ENCODE assay signal across 16 cellular contexts in the genomic region with DNA sequence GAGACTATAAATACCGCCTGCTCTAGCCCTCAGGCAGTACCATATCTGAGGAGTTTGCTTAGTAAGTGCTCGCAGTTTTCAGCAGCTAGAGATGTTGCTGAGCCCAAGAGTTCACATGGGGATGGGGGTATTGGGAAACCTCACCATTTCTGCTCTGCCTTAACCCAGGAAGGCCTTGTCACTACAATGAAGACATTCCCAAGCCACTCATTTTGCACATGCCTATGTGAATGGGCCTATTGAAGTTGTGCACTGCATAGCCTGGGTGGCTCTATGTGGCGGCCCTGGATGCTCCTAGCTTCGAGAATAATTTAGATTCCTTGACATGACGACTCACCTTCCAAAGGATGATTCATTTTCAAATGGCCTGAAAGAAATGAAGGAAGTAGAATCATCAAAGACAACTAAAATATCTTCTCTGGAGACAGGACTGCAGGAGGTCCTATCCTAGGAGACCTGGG.
A peak's percentile ranks its signal among the peaks of the same experiment; 100 is the strongest.
DNase-seq lines count a peak whose midpoint lies in the region; ATAC-seq and TF ChIP-seq lines count a peak whose summit lies in the region.
"Had no signal": no experiment of that assay in that cellular context is flagged by ENCODE, and none has a peak within 500 bp of the region (broad histone marks: within the 10 kb centered on the region; RNA-seq: fewer than 3 reads in every experiment).

No MANE protein-coding gene starts in this region.

- no peak for DNase-seq in HFFc6
- DNase-seq in fibroblast of the aortic adventitia (ENCODE audit: low read depth), result peak; percentile 82
- peak; percentile 42 for DNase-seq in superior temporal gyrus (ENCODE audit: extremely low spot score)
- no peak for DNase-seq in SKM-1 treated with dmso at 0.1 percent for 144 hours (lab: John Stamatoyannopoulos, UW; ENCODE audit: unreplicated experiment)
- no peak for DNase-seq in SHP77 treated with DMSO at 0.1 percent for 48 hours (lab: John Stamatoyannopoulos, UW)
- no peak for DNase-seq in BE2C
- DNase-seq in NCI-H128 (lab: John Stamatoyannopoulos, UW; ENCODE audit: unreplicated experiment), result no peak
- DNase-seq: activated CD8-positive, alpha-beta T cell treated with anti-CD3 and anti-CD28 coated beads, Interleukin-2, amount 10 ng/mL, durations not matched to agents 7 days and 5 days; DMS 273 treated with DMSO at 0.1 percent for 48 hours; effector memory CD4-positive, alpha-beta T cell; KG1; NCI-H2081 treated with DMSO at 0.1 percent for 48 hours had no signal

- no peaks in the 10 kb centered on the region; the same call in 1 of the 2 replicates for H3K27me3 ChIP-seq in BE2C
- H3K27me3 ChIP-seq: suprapubic skin had no signal

- peak; percentile 93 for ATAC-seq in SK-N-SH treated with all-trans-retinoic acid at 6 μM for 48 hours
- ATAC-seq: activated CD8-positive, alpha-beta T cell treated with anti-CD3 and anti-CD28 coated beads, Interleukin-2, amount 10 ng/mL, durations not matched to agents 7 days and 5 days had no signal

- peaks cover 10% of the 10 kb centered on the region; the same call in 1 of the 2 replicates for H3K27me3 Mint-ChIP-seq in HFFc6 (ENCODE audit: insufficient read depth)
- H3K27me3 Mint-ChIP-seq: activated naive CD8-positive, alpha-beta T cell had no signal

- no peaks in the 10 kb centered on the region for H3K9me3 Mint-ChIP-seq in HFFc6
- H3K9me3 Mint-ChIP-seq: mesothelial cell of epicardium had no signal

- H3K4me1 ChIP-seq in BE2C, result no peaks in the 10 kb centered on the region

- peak overlapping the region; percentile 32; the same call in 1 of the 2 replicates for H3K27ac Mint-ChIP-seq in HFFc6
- H3K27ac Mint-ChIP-seq: activated CD8-positive, alpha-beta T cell treated with anti-CD3 and anti-CD28 coated beads, Interleukin-2, amount 10 ng/mL, durations not matched to agents 7 days and 5 days; activated naive CD8-positive, alpha-beta T cell; mesothelial cell of epicardium had no signal

- H3K4me3 ChIP-seq in fibroblast of the aortic adventitia (ENCODE audit: low read depth, low read length) (no peak overlapping the region), BE2C (ENCODE audit: low read depth, low read length) (no peak overlapping the region)
- H3K4me3 ChIP-seq: suprapubic skin had no signal

- H3K4me3 Mint-ChIP-seq in HFFc6, result no peak overlapping the region
- H3K4me3 Mint-ChIP-seq: activated CD8-positive, alpha-beta T cell treated with anti-CD3 and anti-CD28 coated beads, Interleukin-2, amount 10 ng/mL, durations not matched to agents 7 days and 5 days; activated naive CD8-positive, alpha-beta T cell; mesothelial cell of epicardium had no signal

- TF ChIP-seq CTCF in HFFc6 (IDR thresholded peaks at IDR 0.05), result no peak
- TF ChIP-seq CTCF in fibroblast of the aortic adventitia (IDR thresholded peaks at IDR 0.05; ENCODE audit: insufficient read depth, low read length), result no peak
- TF ChIP-seq CTCF in BE2C (IDR thresholded peaks at IDR 0.05; ENCODE audit: low read depth, low read length), result no peak

- no peaks in the 10 kb centered on the region for H3K36me3 ChIP-seq in BE2C
- H3K36me3 ChIP-seq: suprapubic skin had no signal

- H3K9me3 ChIP-seq in BE2C, result no peaks in the 10 kb centered on the region
- H3K9me3 ChIP-seq: suprapubic skin had no signal

- peaks cover 22% of the 10 kb centered on the region for H3K4me1 Mint-ChIP-seq in HFFc6 (ENCODE audit: low read depth)

- H3K36me3 Mint-ChIP-seq in HFFc6 (ENCODE audit: low read depth), result no peaks in the 10 kb centered on the region
- H3K36me3 Mint-ChIP-seq: activated naive CD8-positive, alpha-beta T cell; mesothelial cell of epicardium had no signal

TF ChIP-seq in SK-N-SH treated with all-trans-retinoic acid at 6 μM for 48 hours, 23 proteins besides CTCF, POLR2A, EP300 and RAD21:
- TF ChIP-seq CSDC2 (CRISPR knock-in tag; IDR thresholded peaks at IDR 0.05) (no peak), PPARA (CRISPR knock-in tag; IDR thresholded peaks at IDR 0.05; ENCODE audit: borderline replicate concordance) (no peak), ZFP30 (CRISPR knock-in tag; IDR thresholded peaks at IDR 0.05) (no peak), ZNF565 (CRISPR knock-in tag; conservative IDR thresholded peaks at IDR 0.05; ENCODE audit: low read depth) (no peak), ZFP3 (CRISPR knock-in tag; IDR thresholded peaks at IDR 0.05) (no peak), SNAI2 (CRISPR knock-in tag; IDR thresholded peaks at IDR 0.05) (no peak), ESRRG (CRISPR knock-in tag; IDR thresholded peaks at IDR 0.05) (no peak), OSR1 (CRISPR knock-in tag; IDR thresholded peaks at IDR 0.05) (no peak), ISL1 (CRISPR knock-in tag; IDR thresholded peaks at IDR 0.05) (no peak), TCF4 (CRISPR knock-in tag; IDR thresholded peaks at IDR 0.05; ENCODE audit: borderline replicate concordance) (no peak), ZC3H10 (CRISPR knock-in tag; IDR thresholded peaks at IDR 0.05) (no peak), ZNF8 (CRISPR knock-in tag; IDR thresholded peaks at IDR 0.05) (no peak), ARNTL (CRISPR knock-in tag; IDR thresholded peaks at IDR 0.05; ENCODE audit: borderline replicate concordance, low read depth) (no peak)
- TF ChIP-seq, protein P1, sequence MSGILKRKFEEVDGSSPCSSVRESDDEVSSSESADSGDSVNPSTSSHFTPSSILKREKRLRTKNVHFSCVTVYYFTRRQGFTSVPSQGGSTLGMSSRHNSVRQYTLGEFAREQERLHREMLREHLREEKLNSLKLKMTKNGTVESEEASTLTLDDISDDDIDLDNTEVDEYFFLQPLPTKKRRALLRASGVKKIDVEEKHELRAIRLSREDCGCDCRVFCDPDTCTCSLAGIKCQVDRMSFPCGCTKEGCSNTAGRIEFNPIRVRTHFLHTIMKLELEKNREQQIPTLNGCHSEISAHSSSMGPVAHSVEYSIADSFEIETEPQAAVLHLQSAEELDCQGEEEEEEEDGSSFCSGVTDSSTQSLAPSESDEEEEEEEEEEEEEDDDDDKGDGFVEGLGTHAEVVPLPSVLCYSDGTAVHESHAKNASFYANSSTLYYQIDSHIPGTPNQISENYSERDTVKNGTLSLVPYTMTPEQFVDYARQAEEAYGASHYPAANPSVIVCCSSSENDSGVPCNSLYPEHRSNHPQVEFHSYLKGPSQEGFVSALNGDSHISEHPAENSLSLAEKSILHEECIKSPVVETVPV (CRISPR knock-in tag; IDR thresholded peaks at IDR 0.05), result no peak
- TF ChIP-seq, protein P2, sequence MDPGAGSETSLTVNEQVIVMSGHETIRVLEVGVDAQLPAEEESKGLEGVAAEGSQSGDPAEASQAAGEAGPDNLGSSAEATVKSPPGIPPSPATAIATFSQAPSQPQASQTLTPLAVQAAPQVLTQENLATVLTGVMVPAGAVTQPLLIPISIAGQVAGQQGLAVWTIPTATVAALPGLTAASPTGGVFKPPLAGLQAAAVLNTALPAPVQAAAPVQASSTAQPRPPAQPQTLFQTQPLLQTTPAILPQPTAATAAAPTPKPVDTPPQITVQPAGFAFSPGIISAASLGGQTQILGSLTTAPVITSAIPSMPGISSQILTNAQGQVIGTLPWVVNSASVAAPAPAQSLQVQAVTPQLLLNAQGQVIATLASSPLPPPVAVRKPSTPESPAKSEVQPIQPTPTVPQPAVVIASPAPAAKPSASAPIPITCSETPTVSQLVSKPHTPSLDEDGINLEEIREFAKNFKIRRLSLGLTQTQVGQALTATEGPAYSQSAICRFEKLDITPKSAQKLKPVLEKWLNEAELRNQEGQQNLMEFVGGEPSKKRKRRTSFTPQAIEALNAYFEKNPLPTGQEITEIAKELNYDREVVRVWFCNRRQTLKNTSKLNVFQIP (CRISPR knock-in tag; IDR thresholded peaks at IDR 0.05; ENCODE audit: borderline replicate concordance, low read depth), result no peak

Comparison
In these comparisons a context has a peak if more than half of its experiments do, and no peak if none do; other contexts are left out.
1. DNase-seq: peak in fibroblast of the aortic adventitia (single experiment) and superior temporal gyrus (single experiment); none in HFFc6 (single experiment), SKM-1 treated with dmso at 0.1 percent for 144 hours (single experiment), SHP77 treated with DMSO at 0.1 percent for 48 hours (single experiment), BE2C (single experiment) and NCI-H128 (single experiment).